5 cellular contexts compared by ENCODE assay signal in the genomic region with DNA sequence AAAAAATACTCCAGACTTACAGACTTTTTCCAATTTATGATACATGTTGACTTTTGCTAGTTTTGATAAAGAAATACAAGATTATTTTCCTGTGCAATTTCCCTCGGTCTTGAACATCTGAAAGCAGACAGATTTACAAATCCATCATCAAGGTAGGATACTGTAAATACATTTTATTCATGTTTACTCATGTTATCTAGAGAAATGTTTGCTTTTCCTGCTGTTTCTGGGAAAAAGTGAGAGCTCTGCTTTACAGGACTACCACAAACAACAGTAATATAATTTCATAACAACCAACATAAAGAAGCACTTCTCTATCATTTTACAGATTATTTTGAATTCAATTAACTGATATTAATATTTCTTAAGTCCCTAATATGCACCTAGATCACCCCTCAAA.
"Had no signal": no experiment of that assay in that cellular context is flagged by ENCODE, and none has a peak within 500 bp of the region (broad histone marks: within the 10 kb centered on the region; RNA-seq: fewer than 3 reads in every experiment).

No MANE protein-coding gene starts in this region.

- H3K4me3 ChIP-seq: K562 had no signal

- FAIRE-seq: HTR-8/SVneo, K562 had no signal

- ATAC-seq: K562 had no signal

- H3K27ac ChIP-seq: HL-60 had no signal

- DNase-seq: IMR-90, KBM-7 had no signal
